In the genomic region with DNA sequence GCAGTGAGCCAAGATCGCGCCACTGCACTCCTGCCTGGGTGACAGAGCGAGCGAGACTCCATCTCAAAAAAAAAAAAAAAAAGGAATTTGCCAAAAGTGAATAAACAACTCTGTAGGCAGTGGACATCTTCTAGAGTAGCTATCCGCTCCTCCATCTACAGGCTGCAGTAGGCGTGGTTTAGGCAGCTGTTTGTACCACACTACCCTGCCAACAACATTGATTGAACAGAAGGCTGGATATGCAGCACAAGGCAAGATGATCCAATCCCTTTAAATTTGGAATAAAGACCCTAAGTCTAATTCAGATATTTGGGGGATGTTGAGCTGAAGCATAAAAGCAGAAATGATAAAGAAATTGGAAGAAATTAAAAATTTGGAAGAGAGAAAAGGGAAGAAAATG, we compare ENCODE assay signal across 17 cellular contexts.
DNase-seq lines count a peak whose midpoint lies in the region; ATAC-seq, FAIRE-seq and TF ChIP-seq lines count a peak whose summit lies in the region.
"Had no signal": no experiment of that assay in that cellular context is flagged by ENCODE, and none has a peak within 500 bp of the region (broad histone marks: within the 10 kb centered on the region; RNA-seq: fewer than 3 reads in every experiment).

No MANE protein-coding gene starts in this region.

- peaks cover 12% of the 10 kb centered on the region for H3K9me3 ChIP-seq in A549
- H3K9me3 ChIP-seq in HCT116 (ENCODE audit: control insufficient read depth in 1 of 2, insufficient read depth in 1 of 2, low read depth in 1 of 2, low read length in 2 of 2): peaks cover 0 to 9% of the 10 kb centered on the region in 2 experiments; a peak in 2 of 4 replicates
- no peaks in the 10 kb centered on the region for H3K9me3 ChIP-seq in esophagus muscularis mucosa
- H3K9me3 ChIP-seq in gastrocnemius medialis: no peaks in the 10 kb centered on the region

- no peaks in the 10 kb centered on the region for H3K9me2 ChIP-seq in HCT116 (ENCODE audit: insufficient read depth)

- CTCF ChIA-PET in A549 (lab: Yijun Ruan, JAX) (interaction anchor here (1.2 to 3.2 kb wide), 2 partner anchors 12 to 94 kb away, joined by 3 to 16 read pairs; no protein-coding TSS in a partner anchor), HCT116 (lab: Charles Lee) (no interaction called here)

- 94% methylated on average over 6 of the region's 6 CpGs for WGBS in A549 (ENCODE audit: missing lambda C conversion rate)
- 90% methylated on average over 6 of the region's 6 CpGs for WGBS in esophagus muscularis mucosa

- no peak overlapping the region for H3K4me2 ChIP-seq in A549
- H3K4me2 ChIP-seq in HCT116 (ENCODE audit: low read length): no peak overlapping the region
- H3K4me2 ChIP-seq: KMS-11 had no signal

- H3K36me3 ChIP-seq in HCT116 (ENCODE audit: control insufficient read depth in 1 of 2, insufficient read depth in 2 of 2, low read length in 2 of 2) (peaks cover 0 to 5% of the 10 kb centered on the region in 2 experiments; a peak in 1 of 4 replicates), esophagus muscularis mucosa (no peaks in the 10 kb centered on the region), gastrocnemius medialis (no peaks in the 10 kb centered on the region)

- H4K20me1 ChIP-seq in HCT116 (ENCODE audit: insufficient read depth): no peaks in the 10 kb centered on the region

- TF ChIP-seq CTCF in A549 (IDR thresholded peaks at IDR 0.05) (no peak), HCT116 (IDR thresholded peaks at IDR 0.05 in 2 of 3, conservative IDR thresholded peaks at IDR 0.05 in 1 of 3; ENCODE audit: borderline replicate concordance in 1 of 3, insufficient read depth in 1 of 3, low read depth in 2 of 3, low read length in 2 of 3) (no peak), esophagus muscularis mucosa (IDR thresholded peaks at IDR 0.05) (no peak), gastrocnemius medialis (IDR thresholded peaks at IDR 0.05 in 4 of 5, conservative IDR thresholded peaks at IDR 0.05 in 1 of 5) (no peak)

- no peak overlapping the region for H2AFZ ChIP-seq in HCT116 (ENCODE audit: low read depth, low read length, poor library complexity, severe bottlenecking)

- H3K27me3 ChIP-seq in HCT116 (ENCODE audit: insufficient read depth, low read length) (no peaks in the 10 kb centered on the region), esophagus muscularis mucosa (no peaks in the 10 kb centered on the region), gastrocnemius medialis (no peaks in the 10 kb centered on the region)

- TF ChIP-seq POLR2A in A549 (IDR thresholded peaks at IDR 0.05; ENCODE audit: low read length): no peak
- TF ChIP-seq POLR2A in HCT116 (IDR thresholded peaks at IDR 0.05; ENCODE audit: borderline replicate concordance, extremely low read depth, insufficient read depth, insufficient read length): no peak
- TF ChIP-seq POLR2A in esophagus muscularis mucosa (IDR thresholded peaks at IDR 0.05; ENCODE audit: low read depth): no peak
- no peak for TF ChIP-seq POLR2A in gastrocnemius medialis (IDR thresholded peaks at IDR 0.05)

- H3K27ac ChIP-seq in A549: peak overlapping the region; percentile 14 to 65; a peak in 3 of 6 replicates
- H3K27ac ChIP-seq in HCT116 (ENCODE audit: low read depth, low read length): peak overlapping the region; percentile 89; the same call in 1 of the 2 replicates
- peak overlapping the region in 3 of 4 donors; percentile 77 to 87 (median 85) for H3K27ac ChIP-seq in esophagus muscularis mucosa (replicated peaks in 1 of 4)
- H3K27ac ChIP-seq in gastrocnemius medialis: peak overlapping the region in 3 of 4 donors; percentile 29 to 75 (median 33)
- H3K27ac ChIP-seq: C4-2B, KMS-11 had no signal

- in situ Hi-C loops in gastrocnemius medialis (cut with MboI; ENCODE audit: low sequenced_read_pairs in 4 of 4): no loop called here

- H3K4me3 ChIP-seq in A549 (no peak overlapping the region), HCT116 (replicated peaks in 1 of 2; ENCODE audit: low read depth in 1 of 2, low read length in 2 of 2) (no peak overlapping the region), esophagus muscularis mucosa (no peak overlapping the region), gastrocnemius medialis (no peak overlapping the region)

- no peak for DNase-seq in A549 (ENCODE audit: low read depth in 1 of 2, low spot score in 1 of 2)
- no peak for DNase-seq in HCT116 (ENCODE audit: low read depth, low spot score)
- no peak for DNase-seq in esophagus muscularis mucosa (ENCODE audit: extremely low spot score)
- no peak for DNase-seq in gastrocnemius medialis
- no peak for DNase-seq in stimulated activated CD4-positive, alpha-beta T cell treated with anti-CD3 and anti-CD28 coated beads, Interleukin-4, amount 100 ng/mL, for 4 hours
- no peak for DNase-seq in GM19238 (ENCODE audit: insufficient read length, low spot score)
- no peak for DNase-seq in NCI-H69 (lab: John Stamatoyannopoulos, UW)
- DNase-seq: AML-193; DMS 273 treated with DMSO at 0.1 percent for 48 hours; DND-41; NCI-H1436; NCI-H1930; NCI-H226; NCI-H524 treated with DMSO at 0.1 percent for 48 hours; NK-92 treated with Interleukin-12 subunit alpha and Interleukin-12 subunit beta, amount 100 ng/mL, for 24 hours had no signal

- POLR2A ChIA-PET in A549 (lab: Yijun Ruan, JAX): no interaction called here
- POLR2A ChIA-PET in HCT116 (lab: Charles Lee): no interaction called here

- H3K79me2 ChIP-seq in HCT116 (ENCODE audit: insufficient read depth, low read length): no peaks in the 10 kb centered on the region

- intact Hi-C loops in HCT116 (cut with micrococcal nuclease): loop anchor here (10.0 kb wide), 1 partner anchor 233 kb away; no protein-coding TSS in a partner anchor
- intact Hi-C loops in esophagus muscularis mucosa (cut with DNase I): loop anchor here (10.0 kb wide), 2 partner anchors 77 to 173 kb away; partner anchors contain the start of gene CAV1
- intact Hi-C loops in gastrocnemius medialis (cut with DNase I; ENCODE audit: low total_unique reads): no loop called here

- RAD21 ChIA-PET in HCT116 (lab: Charles Lee; ENCODE audit: low non-redundant PET in 1 of 2, low total read pairs in 2 of 2, uncharacterized antibody in 2 of 2, unreplicated experiment in 2 of 2): no interaction called here

- no peak for FAIRE-seq in A549 (lab: Jason Lieb, UNC)

- ATAC-seq in A549 (no peak), HCT116 (no peak), gastrocnemius medialis (no peak)

- TF ChIP-seq RAD21 in A549 (conservative IDR thresholded peaks at IDR 0.05 in 1 of 2, IDR thresholded peaks at IDR 0.05 in 1 of 2): no peak
- no peak for TF ChIP-seq RAD21 in HCT116 (IDR thresholded peaks at IDR 0.05; ENCODE audit: low read depth)

- no peak overlapping the region for H3K9ac ChIP-seq in HCT116 (ENCODE audit: low read length)
- H3K9ac ChIP-seq: KMS-11 had no signal

- H3K4me1 ChIP-seq in A549 (peaks cover 34% of the 10 kb centered on the region), HCT116 (ENCODE audit: control insufficient read depth in 1 of 2, insufficient read depth in 2 of 2, low read length in 2 of 2) (peaks cover 37 to 44% of the 10 kb centered on the region in 2 experiments), esophagus muscularis mucosa (peaks cover 35 to 43% (median 42%) of the 10 kb centered on the region in 4 donors), gastrocnemius medialis (peaks cover 19 to 33% of the 10 kb centered on the region in 2 donors)

- BruUV-seq in HCT116 (replicated peaks; lab: Mats Ljungman, UMichigan): no TSS peak

- TF ChIP-seq EP300 in A549 (IDR thresholded peaks at IDR 0.05): no peak
- no peak for TF ChIP-seq EP300 in esophagus muscularis mucosa (IDR thresholded peaks at IDR 0.05)

TF ChIP-seq in A549, 52 proteins besides CTCF, POLR2A, EP300 and RAD21 (continues in another document):
- TF ChIP-seq EHMT2 (IDR thresholded peaks at IDR 0.05; ENCODE audit: low read depth) (no peak), KDM1A (IDR thresholded peaks at IDR 0.05; ENCODE audit: low read depth) (no peak), FOSB (CRISPR knock-in tag; IDR thresholded peaks at IDR 0.05) (no peak), MYC (IDR thresholded peaks at IDR 0.05; ENCODE audit: borderline replicate concordance, low read length) (no peak), HEYL (CRISPR knock-in tag; IDR thresholded peaks at IDR 0.05) (no peak), RFX5 (IDR thresholded peaks at IDR 0.05) (no peak), MAX (IDR thresholded peaks at IDR 0.05) (no peak), FOXS1 (CRISPR knock-in tag; IDR thresholded peaks at IDR 0.05) (no peak), ATOH8 (CRISPR knock-in tag; IDR thresholded peaks at IDR 0.05; ENCODE audit: low read depth) (no peak), MAFK (IDR thresholded peaks at IDR 0.05; ENCODE audit: partially characterized antibody) (no peak)

TF ChIP-seq in HCT116, 20 proteins besides CTCF, POLR2A, EP300 and RAD21 (continues in another document):
- no peak for TF ChIP-seq FOSL1 (IDR thresholded peaks at IDR 0.05; ENCODE audit: low read depth)
- TF ChIP-seq ZFX (IDR thresholded peaks at IDR 0.05): no peak
- TF ChIP-seq EZH2 (IDR thresholded peaks at IDR 0.05): no peak
- no peak for TF ChIP-seq MAX (IDR thresholded peaks at IDR 0.05)
- TF ChIP-seq YY1 (IDR thresholded peaks at IDR 0.05; ENCODE audit: extremely low read depth, insufficient replicate concordance, low read depth, low read length): no peak
- no peak for TF ChIP-seq CEBPB (IDR thresholded peaks at IDR 0.05; ENCODE audit: low read depth)
- TF ChIP-seq EZH2phosphoT487 (IDR thresholded peaks at IDR 0.05; ENCODE audit: borderline replicate concordance): no peak
- no peak for TF ChIP-seq POLR2AphosphoS5 (IDR thresholded peaks at IDR 0.05; ENCODE audit: low read depth, low read length)
- TF ChIP-seq CBX3 (IDR thresholded peaks at IDR 0.05; ENCODE audit: low read depth): no peak
- no peak for TF ChIP-seq SP1 (IDR thresholded peaks at IDR 0.05; ENCODE audit: low read depth)
- no peak for TF ChIP-seq ZBTB33 (IDR thresholded peaks at IDR 0.05; ENCODE audit: extremely low read depth, insufficient replicate concordance, low read length)
- TF ChIP-seq SIN3A (IDR thresholded peaks at IDR 0.05; ENCODE audit: low read depth): no peak

Comparison
In these comparisons a context has a peak if more than half of its experiments do, and no peak if none do; other contexts are left out.
1. H3K27ac ChIP-seq: peak in every context shown above with its lines; median percentile 89 in HCT116; 85 in esophagus muscularis mucosa; 40 in A549; 33 in gastrocnemius medialis.